ENCODE assay signal across 24 cellular contexts in genomic region chr14:64771161-64771560, GRCh38.
DNase-seq lines count a peak whose midpoint lies in the region; ATAC-seq and FAIRE-seq lines count a peak whose summit lies in the region.
"Had no signal": no experiment of that assay in that cellular context is flagged by ENCODE, and none has a peak within 500 bp of the region (broad histone marks: within the 10 kb centered on the region; RNA-seq: fewer than 3 reads in every experiment).

No MANE protein-coding gene starts in this region.

- peak overlapping the region; percentile 19 for H2AK5ac ChIP-seq in neuronal stem cell (ENCODE audit: low read depth, low read length)

- peak overlapping the region; percentile 60 for H2BK15ac ChIP-seq in neuronal stem cell (ENCODE audit: low read length)

- H3K4ac ChIP-seq in neuronal stem cell (ENCODE audit: low read length): no peak overlapping the region

- H3K27me3 ChIP-seq in CD4-positive, CD25-positive, alpha-beta regulatory T cell (ENCODE audit: control insufficient read depth, insufficient read depth, low read length): no peaks in the 10 kb centered on the region
- peaks cover 0 to 22% (median 0%) of the 10 kb centered on the region in 3 experiments for H3K27me3 ChIP-seq in neuronal stem cell (ENCODE audit: control insufficient read depth in 3 of 3, insufficient read depth in 3 of 3, low read depth in 1 of 3, low read length in 3 of 3)
- H3K27me3 ChIP-seq: BE2C; BLaER1 treated with 17β-estradiol and CSF1 and Interleukin-3, amounts not matched to agents 10 nM and 100 nM had no signal

- peaks cover 0 to 22% (median 4%) of the 10 kb centered on the region in 4 donors for H3K4me1 Mint-ChIP-seq in CD4-positive, CD25-positive, alpha-beta regulatory T cell
- peaks cover 7% of the 10 kb centered on the region for H3K4me1 Mint-ChIP-seq in activated T-helper 17 cell treated with anti-CD3 and anti-CD28 coated beads, Interleukin-2, amount 50 U/mL, for 72 hours
- H3K4me1 Mint-ChIP-seq: CD14-positive monocyte had no signal

- H3K27ac Mint-ChIP-seq in CD4-positive, CD25-positive, alpha-beta regulatory T cell: peak overlapping the region in 2 of 3 donors; percentile 18 to 32
- peak overlapping the region; percentile 78 for H3K27ac Mint-ChIP-seq in activated T-helper 17 cell treated with anti-CD3 and anti-CD28 coated beads, Interleukin-2, amount 50 U/mL, for 72 hours
- H3K27ac Mint-ChIP-seq: CD14-positive monocyte, H9 had no signal

- H3K4me3 ChIP-seq in CD4-positive, CD25-positive, alpha-beta regulatory T cell (ENCODE audit: low read depth, low read length): no peak overlapping the region
- no peak overlapping the region for H3K4me3 ChIP-seq in neuronal stem cell (ENCODE audit: low read length in 2 of 2)
- H3K4me3 ChIP-seq: BLaER1 treated with 17β-estradiol and CSF1 and Interleukin-3, amounts not matched to agents 10 nM and 100 nM; GM12878; GM23248 had no signal

- no peak overlapping the region for H3K4me2 ChIP-seq in neuronal stem cell (ENCODE audit: insufficient read depth, low read length, poor library complexity, severe bottlenecking)

- peak overlapping the region; percentile 34 for H4K91ac ChIP-seq in neuronal stem cell (ENCODE audit: low read depth, low read length, poor library complexity)

- no peak overlapping the region for H4K8ac ChIP-seq in neuronal stem cell (ENCODE audit: low read depth, low read length)

- peak in 1 of 3 donors; percentile 24 for DNase-seq in CD4-positive, CD25-positive, alpha-beta regulatory T cell
- no peak for DNase-seq in HTR-8/SVneo (ENCODE audit: insufficient read length, low spot score)
- no peak for DNase-seq in neuronal stem cell (ENCODE audit: low spot score)
- no peak for DNase-seq in NCI-H226
- no peak for DNase-seq in mucosa of gallbladder (ENCODE audit: low spot score)
- DNase-seq: AML-193, BE2C, DMS 273 treated with DMSO at 0.1 percent for 48 hours, DMS79, EL, GDM1, GM23248, H9 had no signal

- no peaks in the 10 kb centered on the region for H3K79me1 ChIP-seq in neuronal stem cell (ENCODE audit: low read depth, low read length)

- H2BK5ac ChIP-seq in neuronal stem cell (ENCODE audit: low read length): no peak overlapping the region

- peak overlapping the region; percentile 54 for H3K18ac ChIP-seq in neuronal stem cell (ENCODE audit: low read length)

- peak overlapping the region; percentile 30 for H2BK12ac ChIP-seq in neuronal stem cell (ENCODE audit: low read length)

- no peaks in the 10 kb centered on the region for H3K9me3 Mint-ChIP-seq in CD4-positive, CD25-positive, alpha-beta regulatory T cell
- no peaks in the 10 kb centered on the region for H3K9me3 Mint-ChIP-seq in activated T-helper 17 cell treated with anti-CD3 and anti-CD28 coated beads, Interleukin-2, amount 50 U/mL, for 72 hours
- H3K9me3 Mint-ChIP-seq: CD8-positive, alpha-beta memory T cell had no signal

- no peaks in the 10 kb centered on the region for H3K27me3 Mint-ChIP-seq in CD4-positive, CD25-positive, alpha-beta regulatory T cell
- no peaks in the 10 kb centered on the region for H3K27me3 Mint-ChIP-seq in activated T-helper 17 cell treated with anti-CD3 and anti-CD28 coated beads, Interleukin-2, amount 50 U/mL, for 72 hours

- no peaks in the 10 kb centered on the region for H3K9me3 ChIP-seq in CD4-positive, CD25-positive, alpha-beta regulatory T cell (ENCODE audit: control insufficient read depth in 2 of 2, low read length in 2 of 2)
- peaks cover 8 to 25% of the 10 kb centered on the region in 2 donors for H3K9me3 ChIP-seq in neuronal stem cell (replicated peaks in 1 of 2; ENCODE audit: control insufficient read depth in 2 of 2, insufficient read depth in 1 of 2, low read depth in 1 of 2, low read length in 2 of 2)
- H3K9me3 ChIP-seq: BE2C had no signal

- H3K36me3 ChIP-seq in CD4-positive, CD25-positive, alpha-beta regulatory T cell (ENCODE audit: control insufficient read depth, insufficient read depth, low read length): no peaks in the 10 kb centered on the region
- no peaks in the 10 kb centered on the region for H3K36me3 ChIP-seq in neuronal stem cell (replicated peaks in 1 of 2; ENCODE audit: control insufficient read depth in 2 of 2, insufficient read depth in 2 of 2, low read length in 2 of 2)
- H3K36me3 ChIP-seq: BE2C; BLaER1 treated with 17β-estradiol and CSF1 and Interleukin-3, amounts not matched to agents 10 nM and 100 nM had no signal

- H2AFZ ChIP-seq in neuronal stem cell (ENCODE audit: low read length): no peak overlapping the region
- H2AFZ ChIP-seq: GM23248 had no signal

- H3K14ac ChIP-seq in neuronal stem cell (ENCODE audit: low read length): no peak overlapping the region

- no peak overlapping the region for H2BK120ac ChIP-seq in neuronal stem cell (ENCODE audit: low read depth, low read length)

- WGBS in neuronal stem cell (ENCODE audit: extremely low coverage in 2 of 2, insufficient read length in 2 of 2, insufficient replicate concordance in 1 of 2), 2 donors: no CpG with 5 or more reads among the region's 2 CpGs

- H3K4me1 ChIP-seq in CD4-positive, CD25-positive, alpha-beta regulatory T cell (ENCODE audit: control insufficient read depth, insufficient read depth, low read length, poor library complexity, severe bottlenecking): peaks cover 12% of the 10 kb centered on the region
- H3K4me1 ChIP-seq in neuronal stem cell (ENCODE audit: control insufficient read depth in 2 of 2, insufficient read depth in 1 of 2, low read depth in 1 of 2, low read length in 2 of 2): peaks cover 0 to 7% of the 10 kb centered on the region in 2 donors
- H3K4me1 ChIP-seq: BE2C had no signal

- H3K23ac ChIP-seq in neuronal stem cell (ENCODE audit: low read depth, low read length, poor library complexity): no peak overlapping the region

- ATAC-seq in CD4-positive, CD25-positive, alpha-beta regulatory T cell (ENCODE audit: low read depth in 2 of 2): no peak
- ATAC-seq in activated T-helper 17 cell treated with anti-CD3 and anti-CD28 coated beads, Interleukin-2, amount 50 U/mL, for 72 hours (replicated peaks): no peak
- no peak for ATAC-seq in GM18858 (IDR thresholded peaks at IDR 0.05; ENCODE audit: unreplicated experiment)
- no peak for ATAC-seq in HG03378 (IDR thresholded peaks at IDR 0.05; ENCODE audit: unreplicated experiment)
- ATAC-seq: GM12878, HCT116 had no signal

- no peak overlapping the region for H3K4me3 Mint-ChIP-seq in CD4-positive, CD25-positive, alpha-beta regulatory T cell
- no peak overlapping the region for H3K4me3 Mint-ChIP-seq in activated T-helper 17 cell treated with anti-CD3 and anti-CD28 coated beads, Interleukin-2, amount 50 U/mL, for 72 hours
- H3K4me3 Mint-ChIP-seq: CD14-positive monocyte, H9 had no signal

- no peak overlapping the region for H3K27ac ChIP-seq in CD4-positive, CD25-positive, alpha-beta regulatory T cell (ENCODE audit: insufficient read depth, low read length, poor library complexity, severe bottlenecking)
- no peak overlapping the region for H3K27ac ChIP-seq in neuronal stem cell (replicated peaks; ENCODE audit: low read length)
- H3K27ac ChIP-seq: 22Rv1; BLaER1 treated with 17β-estradiol and CSF1 and Interleukin-3, amounts not matched to agents 10 nM and 100 nM; GM23248 had no signal

- no peaks in the 10 kb centered on the region for H3K36me3 Mint-ChIP-seq in CD4-positive, CD25-positive, alpha-beta regulatory T cell
- no peaks in the 10 kb centered on the region for H3K36me3 Mint-ChIP-seq in activated T-helper 17 cell treated with anti-CD3 and anti-CD28 coated beads, Interleukin-2, amount 50 U/mL, for 72 hours (ENCODE audit: low read depth)
- H3K36me3 Mint-ChIP-seq: CD14-positive monocyte; CD8-positive, alpha-beta memory T cell had no signal

- no peak overlapping the region for H3K9ac ChIP-seq in neuronal stem cell (ENCODE audit: low read depth, low read length, poor library complexity)
- H3K9ac ChIP-seq: BLaER1 treated with 17β-estradiol and CSF1 and Interleukin-3, amounts not matched to agents 10 nM and 100 nM; GM23248 had no signal

- peak; percentile 98 for FAIRE-seq in HTR-8/SVneo (lab: Jason Lieb, UNC)
- FAIRE-seq: A204.1, D721Med, GM12878 had no signal
